ENCODE assay signal across 10 cellular contexts in the genomic region with DNA sequence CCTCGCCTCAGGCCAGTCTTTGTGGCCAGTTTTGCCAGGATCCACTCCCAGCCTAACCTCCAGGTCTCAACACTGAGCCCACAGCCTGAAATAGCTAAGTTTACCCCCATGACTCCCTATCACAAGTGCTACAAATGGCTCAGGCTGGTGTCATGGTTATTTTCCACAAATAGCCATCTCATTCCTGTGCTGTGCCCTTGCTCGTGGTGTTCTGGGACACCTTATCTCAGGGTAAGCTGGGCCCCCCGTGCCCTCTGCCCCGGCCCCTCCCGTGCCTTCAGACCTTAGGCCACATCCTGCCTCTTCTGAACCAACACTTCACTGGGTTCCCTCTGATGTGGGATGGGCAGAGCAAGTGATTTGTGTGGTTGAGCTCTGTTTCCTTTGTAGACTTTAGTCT.
DNase-seq lines count a peak whose midpoint lies in the region; ATAC-seq lines count a peak whose summit lies in the region.
"Had no signal": no experiment of that assay in that cellular context is flagged by ENCODE, and none has a peak within 500 bp of the region (broad histone marks: within the 10 kb centered on the region; RNA-seq: fewer than 3 reads in every experiment).

No MANE protein-coding gene starts in this region.

- no peak overlapping the region for H3K4me3 Mint-ChIP-seq in activated naive CD4-positive, alpha-beta T cell treated with anti-CD3 and anti-CD28 coated beads for 36 hours
- H3K4me3 Mint-ChIP-seq in activated CD4-positive, alpha-beta memory T cell treated with anti-CD3 and anti-CD28 coated beads, Interleukin-2, amount 10 ng/mL, durations not matched to agents 7 days and 5 days = no peak overlapping the region
- H3K4me3 Mint-ChIP-seq in stimulated activated naive CD8-positive, alpha-beta T cell treated with anti-CD3 and anti-CD28 coated beads, Interleukin-15, amount 100 ng/mL, for 72 hours = peak overlapping the region in 1 of 2 donors; percentile 5

- intact Hi-C loops in activated naive CD4-positive, alpha-beta T cell treated with anti-CD3 and anti-CD28 coated beads for 36 hours (cut with micrococcal nuclease) = no loop called here
- intact Hi-C loops in left ventricle myocardium superior (cut with micrococcal nuclease) = no loop called here

- H3K4me1 Mint-ChIP-seq in activated naive CD4-positive, alpha-beta T cell treated with anti-CD3 and anti-CD28 coated beads for 36 hours (ENCODE audit: low read depth) = peaks cover 20% of the 10 kb centered on the region
- H3K4me1 Mint-ChIP-seq in activated CD4-positive, alpha-beta memory T cell treated with anti-CD3 and anti-CD28 coated beads, Interleukin-2, amount 10 ng/mL, durations not matched to agents 7 days and 5 days = peaks cover 22% of the 10 kb centered on the region
- peaks cover 31% of the 10 kb centered on the region for H3K4me1 Mint-ChIP-seq in stimulated activated naive CD8-positive, alpha-beta T cell treated with anti-CD3 and anti-CD28 coated beads, Interleukin-15, amount 100 ng/mL, for 72 hours

- peaks cover 69% of the 10 kb centered on the region for H3K27me3 Mint-ChIP-seq in activated naive CD4-positive, alpha-beta T cell treated with anti-CD3 and anti-CD28 coated beads for 36 hours (ENCODE audit: low read depth)
- peaks cover 74% of the 10 kb centered on the region for H3K27me3 Mint-ChIP-seq in activated CD4-positive, alpha-beta memory T cell treated with anti-CD3 and anti-CD28 coated beads, Interleukin-2, amount 10 ng/mL, durations not matched to agents 7 days and 5 days
- peaks cover 99% of the 10 kb centered on the region for H3K27me3 Mint-ChIP-seq in stimulated activated naive CD8-positive, alpha-beta T cell treated with anti-CD3 and anti-CD28 coated beads, Interleukin-15, amount 100 ng/mL, for 72 hours

- CTCF ChIA-PET in activated naive CD4-positive, alpha-beta T cell treated with anti-CD3 and anti-CD28 coated beads for 36 hours (lab: Charles Lee) = no interaction called here
- CTCF ChIA-PET in activated CD4-positive, alpha-beta memory T cell treated with anti-CD3 and anti-CD28 coated beads, Interleukin-2, amount 10 ng/mL, durations not matched to agents 7 days and 5 days (lab: Charles Lee) = interaction anchor here (1.0 to 1.2 kb wide), 2 partner anchors 14 to 121 kb away, joined by 3 read pairs; no protein-coding TSS in a partner anchor

- ATAC-seq in left ventricle myocardium superior = peak; percentile 96
- peak; percentile 99 for ATAC-seq in stimulated activated naive CD8-positive, alpha-beta T cell treated with anti-CD3 and anti-CD28 coated beads, Interleukin-15, amount 100 ng/mL, for 72 hours
- no peak for ATAC-seq in HG02981 (IDR thresholded peaks at IDR 0.05; ENCODE audit: unreplicated experiment)
- no peak for ATAC-seq in HG03135 (IDR thresholded peaks at IDR 0.05; ENCODE audit: unreplicated experiment)

- POLR2A ChIA-PET in activated CD4-positive, alpha-beta memory T cell treated with anti-CD3 and anti-CD28 coated beads, Interleukin-2, amount 10 ng/mL, durations not matched to agents 7 days and 5 days (lab: Charles Lee) = interaction anchor here (1.0 to 1.9 kb wide), 2 partner anchors 15 to 20 kb away, joined by 3 to 9 read pairs; no protein-coding TSS in a partner anchor

- peaks cover under 1% of the 10 kb centered on the region for H3K9me3 Mint-ChIP-seq in activated naive CD4-positive, alpha-beta T cell treated with anti-CD3 and anti-CD28 coated beads for 36 hours
- no peaks in the 10 kb centered on the region for H3K9me3 Mint-ChIP-seq in activated CD4-positive, alpha-beta memory T cell treated with anti-CD3 and anti-CD28 coated beads, Interleukin-2, amount 10 ng/mL, durations not matched to agents 7 days and 5 days
- H3K9me3 Mint-ChIP-seq in stimulated activated naive CD8-positive, alpha-beta T cell treated with anti-CD3 and anti-CD28 coated beads, Interleukin-15, amount 100 ng/mL, for 72 hours = peaks cover 0 to 3% of the 10 kb centered on the region in 2 donors

- DNase-seq in activated naive CD4-positive, alpha-beta T cell treated with anti-CD3 and anti-CD28 coated beads for 36 hours = peak; percentile 52
- DNase-seq in activated naive CD4-positive, alpha-beta T cell treated with anti-CD3 and anti-CD28 coated beads, Interleukin-2, amount 50 U/mL, for 16 hours = no peak
- peak; percentile 61 for DNase-seq in activated CD4-positive, alpha-beta memory T cell treated with anti-CD3 and anti-CD28 coated beads, Interleukin-2, amount 10 ng/mL, durations not matched to agents 7 days and 5 days
- peak; percentile 84 for DNase-seq in left ventricle myocardium superior
- DNase-seq in stimulated activated naive CD8-positive, alpha-beta T cell treated with anti-CD3 and anti-CD28 coated beads, Interleukin-15, amount 100 ng/mL, for 72 hours = peak; percentile 49 to 68
- DNase-seq in nucleus accumbens (lab: John Stamatoyannopoulos, UW) = no peak
- DNase-seq: cortex of kidney, NCI-H446 had no signal

- no peaks in the 10 kb centered on the region for H3K36me3 Mint-ChIP-seq in activated naive CD4-positive, alpha-beta T cell treated with anti-CD3 and anti-CD28 coated beads for 36 hours (ENCODE audit: low read depth)
- no peaks in the 10 kb centered on the region for H3K36me3 Mint-ChIP-seq in activated CD4-positive, alpha-beta memory T cell treated with anti-CD3 and anti-CD28 coated beads, Interleukin-2, amount 10 ng/mL, durations not matched to agents 7 days and 5 days (ENCODE audit: low read depth)

- H3K27ac Mint-ChIP-seq in activated naive CD4-positive, alpha-beta T cell treated with anti-CD3 and anti-CD28 coated beads for 36 hours = no peak overlapping the region
- no peak overlapping the region for H3K27ac Mint-ChIP-seq in activated CD4-positive, alpha-beta memory T cell treated with anti-CD3 and anti-CD28 coated beads, Interleukin-2, amount 10 ng/mL, durations not matched to agents 7 days and 5 days
- no peak overlapping the region for H3K27ac Mint-ChIP-seq in stimulated activated naive CD8-positive, alpha-beta T cell treated with anti-CD3 and anti-CD28 coated beads, Interleukin-15, amount 100 ng/mL, for 72 hours

Comparison
In these comparisons a context has a peak if more than half of its experiments do, and no peak if none do; other contexts are left out.
1. DNase-seq: peak in activated naive CD4-positive, alpha-beta T cell treated with anti-CD3 and anti-CD28 coated beads for 36 hours (single experiment), activated CD4-positive, alpha-beta memory T cell treated with anti-CD3 and anti-CD28 coated beads, Interleukin-2, amount 10 ng/mL, durations not matched to agents 7 days and 5 days (single experiment), left ventricle myocardium superior (single experiment) and stimulated activated naive CD8-positive, alpha-beta T cell treated with anti-CD3 and anti-CD28 coated beads, Interleukin-15, amount 100 ng/mL, for 72 hours (2 of 2); none in activated naive CD4-positive, alpha-beta T cell treated with anti-CD3 and anti-CD28 coated beads, Interleukin-2, amount 50 U/mL, for 16 hours (single experiment) and nucleus accumbens (0 of 56).
2. ATAC-seq: peak in left ventricle myocardium superior (single experiment) and stimulated activated naive CD8-positive, alpha-beta T cell treated with anti-CD3 and anti-CD28 coated beads, Interleukin-15, amount 100 ng/mL, for 72 hours (single experiment); none in HG02981 (single experiment) and HG03135 (single experiment).